ENCODE assay signal across 35 cellular contexts in the genomic region with DNA sequence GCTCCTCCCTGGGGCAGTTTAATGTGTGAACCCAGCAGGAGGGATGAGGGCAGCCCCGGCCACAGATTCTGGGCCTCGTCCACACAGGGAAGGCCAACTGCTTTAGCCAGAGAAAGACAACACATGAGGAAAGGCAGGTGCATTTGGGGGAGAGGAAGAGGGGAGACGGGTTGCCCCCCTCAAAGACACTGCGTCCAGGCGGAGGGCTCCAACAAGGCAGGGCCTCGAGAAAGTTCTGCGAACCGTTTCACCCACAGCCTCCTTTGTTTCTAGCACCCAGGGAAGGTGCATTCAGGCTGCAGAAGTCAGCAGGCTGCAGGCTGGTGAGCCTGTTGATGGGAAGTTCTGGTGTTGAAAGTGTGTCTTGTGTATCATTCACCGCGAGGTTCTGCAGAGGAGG. TPM values are rescaled to one million over a fixed set of nuclear protein-coding genes. Genes with fewer than 3 reads are reported as not detected.
"Had no signal": no experiment of that assay in that cellular context is flagged by ENCODE, and none has a peak within 500 bp of the region (broad histone marks: within the 10 kb centered on the region; RNA-seq: fewer than 3 reads in every experiment).

No MANE protein-coding gene starts in this region.

- H3K27me3 ChIP-seq: brain microvascular endothelial cell, colonic mucosa had no signal

- H3K27ac ChIP-seq: brain microvascular endothelial cell, colonic mucosa, esophagus muscularis mucosa, foreskin keratinocyte, gastrocnemius medialis, WERI-Rb-1 had no signal

- H3K4me1 ChIP-seq: colonic mucosa, esophagus muscularis mucosa, foreskin keratinocyte, gastrocnemius medialis had no signal

- H3K36me3 ChIP-seq: brain microvascular endothelial cell, colonic mucosa, esophagus muscularis mucosa, gastrocnemius medialis, WERI-Rb-1 had no signal

- ATAC-seq: activated CD4-positive, alpha-beta T cell treated with anti-CD3 and anti-CD28 coated beads for 36 hours; activated CD8-positive, alpha-beta memory T cell treated with anti-CD3 and anti-CD28 coated beads, Interleukin-2, amount 10 ng/mL, durations not matched to agents 7 days and 5 days; activated CD8-positive, alpha-beta T cell treated with anti-CD3 and anti-CD28 coated beads, Interleukin-2, amount 10 ng/mL, durations not matched to agents 7 days and 5 days; foreskin keratinocyte; gastrocnemius medialis; T-helper 17 cell had no signal

- H3K4me3 ChIP-seq: colonic mucosa, esophagus muscularis mucosa, gastrocnemius medialis had no signal

- H3K9me3 ChIP-seq: colonic mucosa, esophagus muscularis mucosa, gastrocnemius medialis had no signal

- DNase-seq: activated CD4-positive, alpha-beta memory T cell treated with anti-CD3 and anti-CD28 coated beads for 36 hours; activated CD4-positive, alpha-beta T cell treated with anti-CD3 and anti-CD28 coated beads for 36 hours; activated CD4-positive, alpha-beta T cell treated with anti-CD3 and anti-CD28 coated beads, Interleukin-2, amount 10 ng/mL, durations not matched to agents 24 days and 14 days; activated CD4-positive, CD25-positive, alpha-beta regulatory T cell; activated CD4-positive, CD25-positive, alpha-beta regulatory T cell treated with anti-CD3 and anti-CD28 coated beads, Interleukin-2, amount 50 U/mL, for 72 hours; activated CD8-positive, alpha-beta memory T cell treated with anti-CD3 and anti-CD28 coated beads, Interleukin-2, amount 10 ng/mL, durations not matched to agents 7 days and 5 days; activated CD8-positive, alpha-beta memory T cell treated with anti-CD3 and anti-CD28 coated beads, Interleukin-2, amount 50 U/mL, for 4 hours; activated CD8-positive, alpha-beta T cell treated with anti-CD3 and anti-CD28 coated beads, Interleukin-2, amount 10 ng/mL, durations not matched to agents 7 days and 5 days; activated gamma-delta T cell treated with Interleukin-2 at 50 U/mL for 16 hours; activated naive CD4-positive, alpha-beta T cell treated with anti-CD3 and anti-CD28 coated beads, Interleukin-2, amount 50 U/mL, for 16 hours; activated naive CD4-positive, alpha-beta T cell treated with Interleukin-2 at 50 U/mL for 16 hours; activated T-cell treated with anti-CD3 and anti-CD28 coated beads, Interleukin-2, amount 50 U/mL, for 1 hour; activated T-cell treated with anti-CD3 and anti-CD28 coated beads, Interleukin-2, amount 50 U/mL, for 48 hours; amniotic stem cell; anterior cingulate cortex; brain microvascular endothelial cell; caudate nucleus; colonic mucosa; effector memory CD4-positive, alpha-beta T cell; erythroblast; foreskin keratinocyte; gastrocnemius medialis; glutamatergic neuron; T-helper 1 cell; T-helper 17 cell; T1000; WERI-Rb-1 had no signal

RNA-seq across cellular contexts. Expression of a gene that starts 10.1 kb away (rescaled TPM):
- total RNA-seq: activated CD4-positive, alpha-beta memory T cell treated with anti-CD3 and anti-CD28 coated beads for 36 hours; activated CD4-positive, alpha-beta T cell treated with anti-CD3 and anti-CD28 coated beads for 36 hours; activated CD4-positive, alpha-beta T cell treated with anti-CD3 and anti-CD28 coated beads, Interleukin-2, amount 10 ng/mL, durations not matched to agents 24 days and 14 days; activated CD8-positive, alpha-beta memory T cell treated with anti-CD3 and anti-CD28 coated beads for 36 hours; activated CD8-positive, alpha-beta memory T cell treated with anti-CD3 and anti-CD28 coated beads, Interleukin-2, amount 10 ng/mL, durations not matched to agents 7 days and 5 days; activated CD8-positive, alpha-beta T cell treated with anti-CD3 and anti-CD28 coated beads, Interleukin-2, amount 10 ng/mL, durations not matched to agents 7 days and 5 days; activated T-helper 1 cell treated with anti-CD3 and anti-CD28 coated beads, Interleukin-12 subunit alpha, Interleukin-12 subunit beta, Interleukin-2, Interleukin-4 antibody, amounts not matched to agents 30 ng/mL and 10 ng/mL and 1 ng/mL, durations not matched to agents 14 hours and 24 hours and 36 hours; activated T-helper 2 cell treated with anti-CD3 and anti-CD28 coated beads, Interferon-gamma antibody, Interleukin-2, Interleukin-4, amounts not matched to agents 10 μg/mL and 5 μg/mL and 100 μg/mL, durations not matched to agents 14 hours and 24 hours and 36 hours; astrocyte; bronchial epithelial cell; dermis microvascular lymphatic vessel endothelial cell; esophagus muscularis mucosa; foreskin keratinocyte; gastrocnemius medialis; T-helper 17 cell had no signal
- polyA plus RNA-seq: adipose tissue, foreskin keratinocyte had no signal
